ENCODE assay signal across 22 cellular contexts in genomic region chr4:36227913-36228312, GRCh38. TPM values are rescaled to one million over a fixed set of nuclear protein-coding genes. Genes with fewer than 3 reads are reported as not detected.
A peak's percentile ranks its signal among the peaks of the same experiment; 100 is the strongest.
DNase-seq lines count a peak whose midpoint lies in the region; ATAC-seq and TF ChIP-seq lines count a peak whose summit lies in the region.
"Had no signal": no experiment of that assay in that cellular context is flagged by ENCODE, and none has a peak within 500 bp of the region (broad histone marks: within the 10 kb centered on the region; RNA-seq: fewer than 3 reads in every experiment).

No MANE protein-coding gene starts in this region.

- no peaks in the 10 kb centered on the region for H3K27me3 ChIP-seq in CD8-positive, alpha-beta memory T cell (ENCODE audit: insufficient read depth, low read length, poor library complexity, severe bottlenecking)
- no peaks in the 10 kb centered on the region for H3K27me3 ChIP-seq in esophagus squamous epithelium

- H3K27me3 Mint-ChIP-seq in activated CD8-positive, alpha-beta T cell treated with anti-CD3 and anti-CD28 coated beads for 36 hours, result no peaks in the 10 kb centered on the region
- H3K27me3 Mint-ChIP-seq in activated CD8-positive, alpha-beta T cell treated with anti-CD3 and anti-CD28 coated beads, Interleukin-2, amount 10 ng/mL, durations not matched to agents 7 days and 5 days (ENCODE audit: low read depth), result no peaks in the 10 kb centered on the region
- no peaks in the 10 kb centered on the region for H3K27me3 Mint-ChIP-seq in CD8-positive, alpha-beta memory T cell
- no peaks in the 10 kb centered on the region for H3K27me3 Mint-ChIP-seq in central memory CD8-positive, alpha-beta T cell
- H3K27me3 Mint-ChIP-seq in stimulated activated naive B cell treated with anti-CD40 and anti-IgM and Interleukin-4, amounts not matched to agents 10 μg/mL and 1 μg/mL and 100 μg/mL, for 72 hours, result no peaks in the 10 kb centered on the region

- peaks cover 3% of the 10 kb centered on the region for H3K9me3 Mint-ChIP-seq in activated CD8-positive, alpha-beta T cell treated with anti-CD3 and anti-CD28 coated beads for 36 hours
- no peaks in the 10 kb centered on the region for H3K9me3 Mint-ChIP-seq in activated CD8-positive, alpha-beta T cell treated with anti-CD3 and anti-CD28 coated beads, Interleukin-2, amount 10 ng/mL, durations not matched to agents 7 days and 5 days (ENCODE audit: insufficient read depth)
- no peaks in the 10 kb centered on the region for H3K9me3 Mint-ChIP-seq in CD8-positive, alpha-beta memory T cell
- H3K9me3 Mint-ChIP-seq in central memory CD8-positive, alpha-beta T cell, result no peaks in the 10 kb centered on the region
- H3K9me3 Mint-ChIP-seq in stimulated activated naive B cell treated with anti-CD40 and anti-IgM and Interleukin-4, amounts not matched to agents 10 μg/mL and 1 μg/mL and 100 μg/mL, for 72 hours, result peaks cover 0 to 7% of the 10 kb centered on the region in 2 donors

- CTCF ChIA-PET in activated CD8-positive, alpha-beta T cell treated with anti-CD3 and anti-CD28 coated beads for 36 hours (lab: Charles Lee), result interaction anchor here (0.6 to 1.3 kb wide), 2 partner anchors 30 to 172 kb away, joined by 3 read pairs; no protein-coding TSS in a partner anchor
- CTCF ChIA-PET in activated CD8-positive, alpha-beta T cell treated with anti-CD3 and anti-CD28 coated beads, Interleukin-2, amount 10 ng/mL, durations not matched to agents 7 days and 5 days (lab: Charles Lee), result no interaction called here
- CTCF ChIA-PET in CD8-positive, alpha-beta memory T cell (lab: Charles Lee), result interaction anchor here (0.6 kb wide), 1 partner anchor 11 kb away, joined by 3 read pairs; no protein-coding TSS in a partner anchor

- DNase-seq in activated CD8-positive, alpha-beta T cell treated with anti-CD3 and anti-CD28 coated beads for 36 hours, result no peak
- DNase-seq in activated CD8-positive, alpha-beta T cell treated with anti-CD3 and anti-CD28 coated beads, Interleukin-2, amount 10 ng/mL, durations not matched to agents 7 days and 5 days, result no peak
- DNase-seq in CD8-positive, alpha-beta memory T cell, result no peak
- no peak for DNase-seq in central memory CD8-positive, alpha-beta T cell (ENCODE audit: low spot score in 2 of 2)
- DNase-seq in stimulated activated naive B cell treated with anti-CD40 and anti-IgM and Interleukin-4, amounts not matched to agents 10 μg/mL and 1 μg/mL and 100 μg/mL, for 72 hours, result no peak
- DNase-seq in esophagus squamous epithelium (lab: John Stamatoyannopoulos, UW), result no peak
- no peak for DNase-seq in hepatic stellate cell (ENCODE audit: low spot score)
- DNase-seq: Caco-2, DMS153, NCI-H1048, NCI-H1436 treated with DMSO at 0.1 percent for 48 hours, NCI-H2029 treated with DMSO at 0.1 percent for 48 hours, PC-3 had no signal

- no peaks in the 10 kb centered on the region for H3K36me3 ChIP-seq in CD8-positive, alpha-beta memory T cell (ENCODE audit: insufficient read depth, low read length)
- H3K36me3 ChIP-seq in esophagus squamous epithelium, result peaks cover 0 to 13% (median 0%) of the 10 kb centered on the region in 3 donors

- TF ChIP-seq CTCF in activated CD8-positive, alpha-beta T cell treated with anti-CD3 and anti-CD28 coated beads for 36 hours (IDR thresholded peaks at IDR 0.05), result no peak
- TF ChIP-seq CTCF in esophagus squamous epithelium (IDR thresholded peaks at IDR 0.05), result no peak

- peaks cover 81% of the 10 kb centered on the region for H3K4me1 Mint-ChIP-seq in activated CD8-positive, alpha-beta T cell treated with anti-CD3 and anti-CD28 coated beads for 36 hours (ENCODE audit: low read depth)
- H3K4me1 Mint-ChIP-seq in activated CD8-positive, alpha-beta T cell treated with anti-CD3 and anti-CD28 coated beads, Interleukin-2, amount 10 ng/mL, durations not matched to agents 7 days and 5 days (ENCODE audit: low read depth), result peaks cover 23% of the 10 kb centered on the region
- peaks cover 89 to 97% (median 96%) of the 10 kb centered on the region in 3 donors for H3K4me1 Mint-ChIP-seq in CD8-positive, alpha-beta memory T cell
- peaks cover 78% of the 10 kb centered on the region for H3K4me1 Mint-ChIP-seq in central memory CD8-positive, alpha-beta T cell
- peaks cover 28 to 46% of the 10 kb centered on the region in 2 donors for H3K4me1 Mint-ChIP-seq in stimulated activated naive B cell treated with anti-CD40 and anti-IgM and Interleukin-4, amounts not matched to agents 10 μg/mL and 1 μg/mL and 100 μg/mL, for 72 hours

- peaks cover 59% of the 10 kb centered on the region for H3K4me1 ChIP-seq in CD8-positive, alpha-beta memory T cell (ENCODE audit: insufficient read depth, low read length)
- peaks cover 0 to 24% (median 3%) of the 10 kb centered on the region in 3 donors for H3K4me1 ChIP-seq in esophagus squamous epithelium
- H3K4me1 ChIP-seq: Caco-2 had no signal

- intact Hi-C loops in activated CD8-positive, alpha-beta T cell treated with anti-CD3 and anti-CD28 coated beads for 36 hours (cut with micrococcal nuclease), result no loop called here
- intact Hi-C loops in esophagus squamous epithelium (cut with DNase I), result no loop called here

- peaks cover 34% of the 10 kb centered on the region for H3K36me3 Mint-ChIP-seq in activated CD8-positive, alpha-beta T cell treated with anti-CD3 and anti-CD28 coated beads for 36 hours (ENCODE audit: low read depth)
- peaks cover 37% of the 10 kb centered on the region for H3K36me3 Mint-ChIP-seq in activated CD8-positive, alpha-beta T cell treated with anti-CD3 and anti-CD28 coated beads, Interleukin-2, amount 10 ng/mL, durations not matched to agents 7 days and 5 days (ENCODE audit: low read depth)
- H3K36me3 Mint-ChIP-seq in CD8-positive, alpha-beta memory T cell, result peaks cover 6 to 50% (median 13%) of the 10 kb centered on the region in 3 donors
- peaks cover 20% of the 10 kb centered on the region for H3K36me3 Mint-ChIP-seq in central memory CD8-positive, alpha-beta T cell (ENCODE audit: insufficient read depth)
- H3K36me3 Mint-ChIP-seq in stimulated activated naive B cell treated with anti-CD40 and anti-IgM and Interleukin-4, amounts not matched to agents 10 μg/mL and 1 μg/mL and 100 μg/mL, for 72 hours, result peaks cover 14 to 31% of the 10 kb centered on the region in 2 donors

- no peak overlapping the region for H3K4me3 ChIP-seq in CD8-positive, alpha-beta memory T cell (ENCODE audit: low read length)
- no peak overlapping the region for H3K4me3 ChIP-seq in esophagus squamous epithelium

- no peaks in the 10 kb centered on the region for H3K9me3 ChIP-seq in CD8-positive, alpha-beta memory T cell (ENCODE audit: low read length)
- no peaks in the 10 kb centered on the region for H3K9me3 ChIP-seq in esophagus squamous epithelium
- H3K9me3 ChIP-seq: Caco-2 had no signal

- POLR2A ChIA-PET in activated CD8-positive, alpha-beta T cell treated with anti-CD3 and anti-CD28 coated beads for 36 hours (lab: Charles Lee), result interaction anchor here (1.2 to 1.5 kb wide), 2 partner anchors 8 to 13 kb away, joined by 4 read pairs; no protein-coding TSS in a partner anchor
- POLR2A ChIA-PET in activated CD8-positive, alpha-beta T cell treated with anti-CD3 and anti-CD28 coated beads, Interleukin-2, amount 10 ng/mL, durations not matched to agents 7 days and 5 days (lab: Charles Lee), result no interaction called here
- POLR2A ChIA-PET in CD8-positive, alpha-beta memory T cell (lab: Charles Lee), result no interaction called here

- no peak for ATAC-seq in activated CD8-positive, alpha-beta T cell treated with anti-CD3 and anti-CD28 coated beads for 36 hours
- ATAC-seq in activated CD8-positive, alpha-beta T cell treated with anti-CD3 and anti-CD28 coated beads, Interleukin-2, amount 10 ng/mL, durations not matched to agents 7 days and 5 days, result no peak
- no peak for ATAC-seq in central memory CD8-positive, alpha-beta T cell (replicated peaks; ENCODE audit: extremely low read depth, poor library complexity, severe bottlenecking)
- no peak for ATAC-seq in stimulated activated naive B cell treated with anti-CD40 and anti-IgM and Interleukin-4, amounts not matched to agents 10 μg/mL and 1 μg/mL and 100 μg/mL, for 72 hours (replicated peaks)
- ATAC-seq in GM18861 (IDR thresholded peaks at IDR 0.05; ENCODE audit: unreplicated experiment), result no peak
- ATAC-seq: PC-3 had no signal

- no peak overlapping the region for H3K4me3 Mint-ChIP-seq in activated CD8-positive, alpha-beta T cell treated with anti-CD3 and anti-CD28 coated beads for 36 hours
- H3K4me3 Mint-ChIP-seq in activated CD8-positive, alpha-beta T cell treated with anti-CD3 and anti-CD28 coated beads, Interleukin-2, amount 10 ng/mL, durations not matched to agents 7 days and 5 days, result no peak overlapping the region
- H3K4me3 Mint-ChIP-seq in CD8-positive, alpha-beta memory T cell, result peak overlapping the region in 6 of 7 donors; percentile 37 to 81 (median 58)
- peak overlapping the region; percentile 42 for H3K4me3 Mint-ChIP-seq in central memory CD8-positive, alpha-beta T cell
- H3K4me3 Mint-ChIP-seq in stimulated activated naive B cell treated with anti-CD40 and anti-IgM and Interleukin-4, amounts not matched to agents 10 μg/mL and 1 μg/mL and 100 μg/mL, for 72 hours, result no peak overlapping the region

- TF ChIP-seq POLR2A in esophagus squamous epithelium (IDR thresholded peaks at IDR 0.05), result no peak

- WGBS in esophagus squamous epithelium, 2 donors, result 78 to 89% methylated on average over 5 of the region's 5 CpGs

- peak overlapping the region; percentile 52 for H3K27ac Mint-ChIP-seq in activated CD8-positive, alpha-beta T cell treated with anti-CD3 and anti-CD28 coated beads for 36 hours
- no peak overlapping the region for H3K27ac Mint-ChIP-seq in activated CD8-positive, alpha-beta T cell treated with anti-CD3 and anti-CD28 coated beads, Interleukin-2, amount 10 ng/mL, durations not matched to agents 7 days and 5 days
- H3K27ac Mint-ChIP-seq in CD8-positive, alpha-beta memory T cell, result peak overlapping the region; percentile 3 to 83 (median 52)
- peak overlapping the region; percentile 23 for H3K27ac Mint-ChIP-seq in central memory CD8-positive, alpha-beta T cell (ENCODE audit: low read depth)
- H3K27ac Mint-ChIP-seq in stimulated activated naive B cell treated with anti-CD40 and anti-IgM and Interleukin-4, amounts not matched to agents 10 μg/mL and 1 μg/mL and 100 μg/mL, for 72 hours, result peak overlapping the region; percentile 74

- H3K27ac ChIP-seq in CD8-positive, alpha-beta memory T cell (ENCODE audit: low read depth, low read length), result no peak overlapping the region
- no peak overlapping the region for H3K27ac ChIP-seq in esophagus squamous epithelium
- H3K27ac ChIP-seq: 22Rv1, KMS-11, RWPE1 had no signal

RNA-seq across cellular contexts. Expression of gene ARAP2, which starts 16.4 kb away (rescaled TPM):
- 10 to 100 TPM; 30.0 to 31.0 TPM for total RNA-seq in activated CD8-positive, alpha-beta T cell treated with anti-CD3 and anti-CD28 coated beads for 36 hours
- 10 to 100 TPM; 34.7 to 35.5 TPM for total RNA-seq in activated CD8-positive, alpha-beta T cell treated with anti-CD3 and anti-CD28 coated beads, Interleukin-2, amount 10 ng/mL, durations not matched to agents 7 days and 5 days
- total RNA-seq in CD8-positive, alpha-beta memory T cell, result 10 to 100 TPM; 49.7 to 49.9 TPM
- 44.2 TPM for polyA plus RNA-seq in CD8-positive, alpha-beta memory T cell
- total RNA-seq in esophagus squamous epithelium, result 10 to 100 TPM; 28.5 to 65.8 (median 46.9) TPM
- polyA plus RNA-seq: BJ had no signal

RNA-seq across cellular contexts. Expression of gene DTHD1, which starts 53.5 kb away (rescaled TPM):
- 1 to 10 TPM; 1.2 to 1.3 TPM for total RNA-seq in activated CD8-positive, alpha-beta T cell treated with anti-CD3 and anti-CD28 coated beads for 36 hours
- under 1 TPM; 0.26 TPM for total RNA-seq in activated CD8-positive, alpha-beta T cell treated with anti-CD3 and anti-CD28 coated beads, Interleukin-2, amount 10 ng/mL, durations not matched to agents 7 days and 5 days
- total RNA-seq in CD8-positive, alpha-beta memory T cell, result 1 to 10 TPM; 3.3 to 3.5 TPM
- 5.9 TPM for polyA plus RNA-seq in CD8-positive, alpha-beta memory T cell
- 1 to 10 TPM in 1 of 4 donors, under 1 TPM in 3; 0.19 to 1.0 (median 0.30) TPM for total RNA-seq in esophagus squamous epithelium
- total RNA-seq: Caco-2, H4, MCF 10A, NCI-H460, PC-3 had no signal
- polyA plus RNA-seq: AG04450, BJ had no signal

Comparison
In these comparisons a context has a peak if more than half of its experiments do, and no peak if none do; other contexts are left out.
1. H3K4me3 Mint-ChIP-seq: peak in CD8-positive, alpha-beta memory T cell (6 of 7) and central memory CD8-positive, alpha-beta T cell (single experiment); none in activated CD8-positive, alpha-beta T cell treated with anti-CD3 and anti-CD28 coated beads for 36 hours (single experiment), activated CD8-positive, alpha-beta T cell treated with anti-CD3 and anti-CD28 coated beads, Interleukin-2, amount 10 ng/mL, durations not matched to agents 7 days and 5 days (single experiment) and stimulated activated naive B cell treated with anti-CD40 and anti-IgM and Interleukin-4, amounts not matched to agents 10 μg/mL and 1 μg/mL and 100 μg/mL, for 72 hours (0 of 2).